ENCODE assay signal across 9 cellular contexts in the genomic region with DNA sequence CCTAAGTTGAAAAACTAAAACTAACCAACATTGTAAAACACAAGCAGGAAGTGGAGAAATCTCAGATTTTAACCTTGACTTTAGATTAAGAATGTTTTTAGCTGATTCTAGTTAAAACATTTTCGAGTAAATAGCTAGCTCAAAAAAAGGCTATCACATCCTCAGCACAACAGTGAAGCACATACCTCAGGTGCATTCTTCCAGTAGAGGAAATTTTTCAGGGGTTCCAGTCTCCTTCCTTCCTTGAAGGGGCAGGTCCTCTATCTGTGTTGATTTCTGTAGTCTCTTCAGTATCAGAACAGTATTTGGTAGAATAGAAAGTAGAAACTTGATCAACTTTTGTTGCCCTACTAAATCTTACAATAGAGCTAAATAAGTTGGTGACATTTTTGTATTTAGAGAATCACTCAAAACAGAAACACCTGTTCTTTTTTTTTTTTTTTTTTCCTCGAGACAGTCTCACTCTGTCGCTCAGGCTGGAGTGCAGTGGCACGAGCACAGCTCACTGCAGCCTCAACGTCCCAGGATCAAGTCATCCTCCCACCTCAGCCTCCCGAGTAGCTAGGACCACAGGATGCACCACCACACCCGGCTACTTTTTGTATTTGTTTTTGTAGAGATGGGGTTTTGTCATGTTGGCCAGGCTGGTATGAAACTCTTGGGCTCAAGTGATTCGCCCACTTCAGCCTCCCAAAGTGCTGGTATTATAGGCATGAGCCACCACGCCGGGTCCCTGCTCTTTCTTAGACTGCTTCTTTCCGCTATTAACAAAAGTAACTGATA. TPM values are rescaled to one million over a fixed set of nuclear protein-coding genes. Genes with fewer than 3 reads are reported as not detected.
DNase-seq lines count a peak whose midpoint lies in the region; ATAC-seq, FAIRE-seq and TF ChIP-seq lines count a peak whose summit lies in the region.
"Had no signal": no experiment of that assay in that cellular context is flagged by ENCODE, and none has a peak within 500 bp of the region (broad histone marks: within the 10 kb centered on the region; RNA-seq: fewer than 3 reads in every experiment).

No MANE protein-coding gene starts in this region.

- no peak for TF ChIP-seq RAD21 in GM12878 (IDR thresholded peaks at IDR 0.05; ENCODE audit: insufficient read depth, low read depth, low read length)

- H3K27me3 Mint-ChIP-seq in CD8-positive, alpha-beta memory T cell, result no peaks in the 10 kb centered on the region

- no peaks in the 10 kb centered on the region for H3K9me3 Mint-ChIP-seq in CD8-positive, alpha-beta memory T cell

- CTCF ChIA-PET in CD8-positive, alpha-beta memory T cell (lab: Charles Lee), result interaction anchor here (0.9 to 2.5 kb wide), 12 partner anchors 9 to 194 kb away, joined by 3 to 13 read pairs (median 4); a partner anchor contains a TSS
- CTCF ChIA-PET in GM12878 (lab: Yijun Ruan, JAX), result interaction anchor here (0.6 to 6.1 kb wide), 18 partner anchors 8 to 206 kb away, joined by 3 to 49 read pairs (median 4); a partner anchor contains a TSS

- FAIRE-seq in GM12878 (lab: Jason Lieb, UNC), result no peak

- POLR2A ChIA-PET in CD8-positive, alpha-beta memory T cell (lab: Charles Lee), result interaction anchor here (0.6 to 2.2 kb wide), 17 partner anchors 8 to 583 kb away, joined by 3 to 13 read pairs (median 4); a partner anchor contains a TSS
- POLR2A ChIA-PET in GM12878 (lab: Charles Lee), result interaction anchor here (0.6 to 2.8 kb wide), 8 partner anchors 8 to 188 kb away, joined by 3 to 10 read pairs (median 4); a partner anchor contains a TSS

- BruUV-seq in GM12878 (replicated peaks; lab: Mats Ljungman, UMichigan), result no TSS peak

- WGBS in GM12878 (ENCODE audit: insufficient coverage, insufficient replicate concordance, low lambda C conversion rate, missing lambda C conversion rate), result 50% methylated on average over 9 of the region's 11 CpGs

- H3K79me2 ChIP-seq in GM12878 (ENCODE audit: control insufficient read depth, insufficient read depth, low read length), result no peaks in the 10 kb centered on the region

- H3K36me3 ChIP-seq in CD8-positive, alpha-beta memory T cell (ENCODE audit: insufficient read depth, low read length), result no peaks in the 10 kb centered on the region
- H3K36me3 ChIP-seq in GM12878 (ENCODE audit: control insufficient read depth in 2 of 2, insufficient read depth in 2 of 2, low read length in 1 of 2), result no peaks in the 10 kb centered on the region

- peak overlapping the region; percentile 63 for H3K4me2 ChIP-seq in GM12878 (ENCODE audit: control insufficient read depth, insufficient read depth)

- H3K4me3 Mint-ChIP-seq in CD8-positive, alpha-beta memory T cell, result peak overlapping the region; percentile 84 to 93 (median 91)

- peak overlapping the region; percentile 70 for H3K27ac ChIP-seq in CD8-positive, alpha-beta memory T cell (ENCODE audit: low read depth, low read length)
- peak overlapping the region; percentile 87 for H3K27ac ChIP-seq in GM12878 (ENCODE audit: control insufficient read depth, insufficient read depth)

- peaks cover 70% of the 10 kb centered on the region for H3K4me1 ChIP-seq in CD8-positive, alpha-beta memory T cell (ENCODE audit: insufficient read depth, low read length)
- peaks cover 17% of the 10 kb centered on the region; the same call in 1 of the 2 replicates for H3K4me1 ChIP-seq in GM12878 (ENCODE audit: control insufficient read depth, insufficient read depth, low read length)

- in situ Hi-C loops in GM12878 (cut with MboI), result no loop called here

- no peak for TF ChIP-seq EP300 in GM12878 (IDR thresholded peaks at IDR 0.05; ENCODE audit: borderline replicate concordance in 1 of 2, control insufficient read depth in 1 of 2, low read depth in 2 of 2, low read length in 2 of 2)

- no peaks in the 10 kb centered on the region for H4K20me1 ChIP-seq in GM12878 (ENCODE audit: control insufficient read depth, insufficient read depth)

- TF ChIP-seq POLR2A in GM12878 (IDR thresholded peaks at IDR 0.05; ENCODE audit: low read depth, low read length), result no peak

- DNase-seq in CD8-positive, alpha-beta memory T cell, result no peak
- DNase-seq in GM12878 (ENCODE audit: low read depth, low spot score), result no peak
- DNase-seq in NCI-H82 treated with DMSO at 0.1 percent for 48 hours (lab: John Stamatoyannopoulos, UW; ENCODE audit: unreplicated experiment), result no peak
- DNase-seq in dermis blood vessel endothelial cell, result no peak
- DNase-seq in NCI-H1417 treated with DMSO at 0.1 percent for 48 hours (lab: John Stamatoyannopoulos, UW), result no peak
- no peak for DNase-seq in NCI-H1694 (lab: John Stamatoyannopoulos, UW)
- DNase-seq: NCI-H1092 treated with DMSO at 0.1 percent for 48 hours had no signal

- peaks cover 69 to 78% (median 77%) of the 10 kb centered on the region in 3 donors for H3K4me1 Mint-ChIP-seq in CD8-positive, alpha-beta memory T cell

- RAD21 ChIA-PET in GM12878 (lab: Charles Lee; ENCODE audit: unreplicated experiment), result interaction anchor here (0.7 to 3.0 kb wide), 15 partner anchors 9 to 139 kb away, joined by 3 to 17 read pairs (median 4); a partner anchor contains a TSS

- ATAC-seq in GM19455 (IDR thresholded peaks at IDR 0.05; ENCODE audit: unreplicated experiment), result peak; percentile 55
- peak; percentile 40 for ATAC-seq in HG03342 (IDR thresholded peaks at IDR 0.05; ENCODE audit: unreplicated experiment)
- peak; percentile 68 for ATAC-seq in GM12878

- H3K27ac Mint-ChIP-seq in CD8-positive, alpha-beta memory T cell, result peak overlapping the region; percentile 87 to 99 (median 97)

- H3K4me3 ChIP-seq in CD8-positive, alpha-beta memory T cell (ENCODE audit: low read length), result peak overlapping the region; percentile 60
- H3K4me3 ChIP-seq in GM12878, result peak overlapping the region; percentile 41

- SMC1A ChIA-PET in GM12878 (lab: Charles Lee; ENCODE audit: uncharacterized antibody, unreplicated experiment), result interaction anchor here (0.9 to 3.9 kb wide), 27 partner anchors 9 to 195 kb away, joined by 3 to 46 read pairs (median 6); a partner anchor contains a TSS

- peak overlapping the region; percentile 49 for H2AFZ ChIP-seq in GM12878 (ENCODE audit: control insufficient read depth, low read depth, low read length)

- no peaks in the 10 kb centered on the region for H3K27me3 ChIP-seq in CD8-positive, alpha-beta memory T cell (ENCODE audit: insufficient read depth, low read length, poor library complexity, severe bottlenecking)
- H3K27me3 ChIP-seq in GM12878 (replicated peaks in 1 of 2; ENCODE audit: control insufficient read depth in 2 of 2, insufficient read depth in 2 of 2, low read length in 1 of 2), result no peaks in the 10 kb centered on the region

- H3K36me3 Mint-ChIP-seq in CD8-positive, alpha-beta memory T cell, result no peaks in the 10 kb centered on the region

- H3K9ac ChIP-seq in GM12878 (ENCODE audit: control insufficient read depth, insufficient read depth, low read length), result peak overlapping the region; percentile 17

- intact Hi-C loops in GM12878 (cut with micrococcal nuclease; ENCODE audit: unreplicated experiment), result loop anchor here (5.0 kb wide), 1 partner anchor 104 kb away; a partner anchor contains a TSS

- no peak for TF ChIP-seq CTCF in GM12878 (IDR thresholded peaks at IDR 0.05 in 2 of 3, conservative IDR thresholded peaks at IDR 0.05 in 1 of 3; ENCODE audit: control insufficient read depth in 2 of 3, extremely low read depth in 1 of 3, insufficient read depth in 1 of 3, low read depth in 3 of 3, low read length in 3 of 3)

- H3K9me3 ChIP-seq in CD8-positive, alpha-beta memory T cell (ENCODE audit: low read length), result no peaks in the 10 kb centered on the region
- no peaks in the 10 kb centered on the region for H3K9me3 ChIP-seq in GM12878 (replicated peaks; ENCODE audit: control insufficient read depth, insufficient read depth, low read length)

TF ChIP-seq in GM12878, 131 proteins besides CTCF, POLR2A, EP300 and RAD21 (continues in another document):
- TF ChIP-seq MTA3 (IDR thresholded peaks at IDR 0.05; ENCODE audit: borderline replicate concordance, low read length) (no peak), BHLHE40 (IDR thresholded peaks at IDR 0.05; ENCODE audit: borderline replicate concordance in 1 of 2, low read depth in 2 of 2, low read length in 1 of 2) (0 out of 4 replicates have a peak, but pooled peaks of 1 of the 2 experiments have one; percentile 18), EED (IDR thresholded peaks at IDR 0.05; ENCODE audit: low read depth) (0 out of 2 replicates have a peak, but pooled peaks have one; percentile 16), POLR2AphosphoS2 (IDR thresholded peaks at IDR 0.05; ENCODE audit: low read depth, low read length) (no peak), ZNF384 (IDR thresholded peaks at IDR 0.05; ENCODE audit: borderline replicate concordance, low read depth, low read length) (0 out of 2 replicates have a peak, but pooled peaks have one; percentile 35)
- TF ChIP-seq, protein P1, sequence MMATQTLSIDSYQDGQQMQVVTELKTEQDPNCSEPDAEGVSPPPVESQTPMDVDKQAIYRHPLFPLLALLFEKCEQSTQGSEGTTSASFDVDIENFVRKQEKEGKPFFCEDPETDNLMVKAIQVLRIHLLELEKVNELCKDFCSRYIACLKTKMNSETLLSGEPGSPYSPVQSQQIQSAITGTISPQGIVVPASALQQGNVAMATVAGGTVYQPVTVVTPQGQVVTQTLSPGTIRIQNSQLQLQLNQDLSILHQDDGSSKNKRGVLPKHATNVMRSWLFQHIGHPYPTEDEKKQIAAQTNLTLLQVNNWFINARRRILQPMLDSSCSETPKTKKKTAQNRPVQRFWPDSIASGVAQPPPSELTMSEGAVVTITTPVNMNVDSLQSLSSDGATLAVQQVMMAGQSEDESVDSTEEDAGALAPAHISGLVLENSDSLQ (IDR thresholded peaks at IDR 0.05), result peak; percentile 44; the same call in 1 of the 2 replicates

RNA-seq across cellular contexts. Expression of a gene that starts 6.9 kb away (rescaled TPM):
- total RNA-seq in CD8-positive, alpha-beta memory T cell, result 1 to 10 TPM; 4.5 to 6.2 TPM
- 12.6 TPM for polyA plus RNA-seq in CD8-positive, alpha-beta memory T cell
- 13.6 and 15.2 TPM in 2 replicates for total RNA-seq in GM12878 (2013; cell fraction: nucleolus; rRNA removed)
- total RNA-seq in GM12878 (2014; rRNA removed), result 1.5 and 2.0 TPM in 2 replicates
- total RNA-seq in GM12878 (2014; rRNA removed; fragmentation: Illumina TruSeq; extraction: Trizol), result 1.8 and 2.0 TPM in 2 replicates
- total RNA-seq in GM12878 (2021), result 1.6 and 3.0 TPM in 2 replicates
- 0.85 TPM for polyA plus RNA-seq in GM12878 (2011; ENCODE audit: low read depth)
- polyA plus RNA-seq in GM12878 (2011; rRNA removed), result 1.8 and 2.7 TPM in 2 replicates
- 0.70 and 0.84 TPM in 2 replicates for polyA plus RNA-seq in GM12878 (2011; cell fraction: cytosol; rRNA removed)
- 0.99 and 1.2 TPM in 2 replicates for polyA plus RNA-seq in GM12878 (2011; cell fraction: nucleus; rRNA removed)
- 1.7 and 2.1 TPM in 2 replicates for polyA plus RNA-seq in GM12878 (2012)
- 1.7 and 2.3 TPM in 2 replicates for polyA plus RNA-seq in GM12878 (2014; fragmentation: Illumina TruSeq; extraction: Trizol)
- under 1 TPM; 0.64 to 0.82 TPM for polyA plus RNA-seq in GM12878 (2014; fragmentation: Nextera tagmentation; extraction: Ambion mirVana)
- polyA plus RNA-seq in GM12878 (2014; rRNA removed), result 1.4 TPM in 2 replicates
- 1 to 10 TPM in 1 of 2 experiments, under 1 TPM in 1; 0.53 to 1.1 TPM for polyA plus RNA-seq in GM12878 (2016; fragmentation: Nextera tagmentation; extraction: Ambion mirVana)
- polyA minus RNA-seq in GM12878 (2011; rRNA and poly(A)+ RNA removed), result 1.4 and 1.7 TPM in 2 replicates
- polyA minus RNA-seq in GM12878 (2011; cell fraction: cytosol; rRNA and poly(A)+ RNA removed), result 0.31 and 0.80 TPM in 2 replicates
- 0.85 and 1.3 TPM in 2 replicates for polyA minus RNA-seq in GM12878 (2011; cell fraction: nucleus; rRNA and poly(A)+ RNA removed)
- total RNA-seq in dermis blood vessel endothelial cell, result 0.93 and 1.0 TPM in 2 replicates
